Comparison of ENCODE assay signal across 11 cellular contexts in the genomic region with DNA sequence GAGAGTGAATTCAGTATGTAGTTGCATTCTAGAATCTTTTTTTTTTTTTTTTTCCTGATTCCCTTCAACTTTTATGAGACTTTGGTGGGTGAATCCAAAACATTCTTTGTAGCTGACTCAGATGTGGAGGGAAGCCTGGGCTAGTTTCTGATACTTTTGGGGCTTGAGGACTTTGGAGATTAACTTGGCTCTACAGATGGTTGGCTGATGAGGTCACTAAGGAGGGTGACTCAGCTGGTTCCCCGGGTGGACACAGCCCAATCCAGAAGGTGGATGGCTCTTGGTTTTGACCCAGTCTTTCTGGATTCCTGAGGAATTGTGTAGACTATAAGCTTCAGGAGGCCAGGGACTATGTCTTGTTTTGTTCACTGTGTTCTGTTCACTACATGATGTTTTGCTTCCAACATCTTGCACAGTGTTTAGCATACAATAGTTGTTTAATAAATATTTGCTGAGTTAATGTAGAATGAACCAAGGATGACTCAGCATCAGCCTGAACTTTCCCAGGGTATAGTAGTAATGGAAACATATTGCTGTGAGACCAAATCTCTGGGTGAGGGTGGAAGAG. TPM values are rescaled to one million over a fixed set of nuclear protein-coding genes. Genes with fewer than 3 reads are reported as not detected.
DNase-seq lines count a peak whose midpoint lies in the region; ATAC-seq and TF ChIP-seq lines count a peak whose summit lies in the region.
"Had no signal": no experiment of that assay in that cellular context is flagged by ENCODE, and none has a peak within 500 bp of the region (broad histone marks: within the 10 kb centered on the region; RNA-seq: fewer than 3 reads in every experiment).

No MANE protein-coding gene starts in this region.

- H3K9me3 ChIP-seq in MG63 = peaks cover 11% of the 10 kb centered on the region
- H3K9me3 ChIP-seq: right lobe of liver had no signal

- intact Hi-C loops in dorsolateral prefrontal cortex (cut with DNase I) = no loop called here

- DNase-seq in AG20443 (ENCODE audit: low spot score) (peak; percentile 95), MG63 (peak; percentile 87), dedifferentiated amniotic fluid mesenchymal stem cell (ENCODE audit: extremely low spot score) (peak; percentile 93), lung microvascular endothelial cell (ENCODE audit: low read depth in 2 of 2) (peak; percentile 67 to 95), dorsolateral prefrontal cortex (no peak), putamen (ENCODE audit: low spot score) (no peak), NCI-H345 treated with DMSO at 0.1 percent for 48 hours (lab: John Stamatoyannopoulos, UW; ENCODE audit: unreplicated experiment) (no peak)
- DNase-seq: DMS79 treated with DMSO at 0.1 percent for 48 hours, NCI-H1417, right lobe of liver had no signal

- no peaks in the 10 kb centered on the region for H3K27me3 ChIP-seq in MG63
- H3K27me3 ChIP-seq in dorsolateral prefrontal cortex = no peaks in the 10 kb centered on the region
- H3K27me3 ChIP-seq: right lobe of liver had no signal

- no peak for ATAC-seq in HG02938 (IDR thresholded peaks at IDR 0.05; ENCODE audit: unreplicated experiment)

- no peak for TF ChIP-seq CTCF in dorsolateral prefrontal cortex (IDR thresholded peaks at IDR 0.05 in 54 of 56, conservative IDR thresholded peaks at IDR 0.05 in 2 of 56; ENCODE audit: low read depth in 1 of 56, partially characterized antibody in 56 of 56)

- H3K27ac ChIP-seq in dorsolateral prefrontal cortex = no peak overlapping the region
- H3K27ac ChIP-seq: right lobe of liver had no signal

- H3K4me3 ChIP-seq in MG63 (no peak overlapping the region), dorsolateral prefrontal cortex (no peak overlapping the region)
- H3K4me3 ChIP-seq: right lobe of liver had no signal

- peaks cover 37% of the 10 kb centered on the region for H3K36me3 ChIP-seq in MG63
- H3K36me3 ChIP-seq: right lobe of liver had no signal

RNA-seq across cellular contexts. Expression of a gene that starts 30.5 kb away (rescaled TPM):
- 6.4 and 16.0 TPM in 2 replicates for total RNA-seq in MG63 (2014; rRNA removed; shearing (Covaris generic); ENCODE audit: low replicate concordance)
- 2.4 and 2.8 TPM in 2 replicates for total RNA-seq in lung microvascular endothelial cell
- total RNA-seq in dorsolateral prefrontal cortex = 10 to 100 TPM in 44 of 120 experiments, 1 to 10 TPM in 76; 3.2 to 17.7 (median 8.6) TPM

RNA-seq across cellular contexts. Expression of a gene that starts 57.0 kb away (rescaled TPM):
- 10.3 and 12.3 TPM in 2 replicates for total RNA-seq in MG63 (2014; rRNA removed; shearing (Covaris generic); ENCODE audit: low replicate concordance)
- total RNA-seq in lung microvascular endothelial cell (0.65 and 0.79 TPM in 2 replicates), dorsolateral prefrontal cortex (10 to 100 TPM in 119 of 120 experiments, 1 to 10 TPM in 1; 7.8 to 35.9 (median 20.6) TPM)

Comparison
In these comparisons a context has a peak if more than half of its experiments do, and no peak if none do; other contexts are left out.
1. DNase-seq: peak in AG20443 (single experiment), MG63 (single experiment), dedifferentiated amniotic fluid mesenchymal stem cell (single experiment) and lung microvascular endothelial cell (2 of 2); none in dorsolateral prefrontal cortex (0 of 10), putamen (single experiment) and NCI-H345 treated with DMSO at 0.1 percent for 48 hours (single experiment).